ENCODE assay signal across 8 cellular contexts in the genomic region with DNA sequence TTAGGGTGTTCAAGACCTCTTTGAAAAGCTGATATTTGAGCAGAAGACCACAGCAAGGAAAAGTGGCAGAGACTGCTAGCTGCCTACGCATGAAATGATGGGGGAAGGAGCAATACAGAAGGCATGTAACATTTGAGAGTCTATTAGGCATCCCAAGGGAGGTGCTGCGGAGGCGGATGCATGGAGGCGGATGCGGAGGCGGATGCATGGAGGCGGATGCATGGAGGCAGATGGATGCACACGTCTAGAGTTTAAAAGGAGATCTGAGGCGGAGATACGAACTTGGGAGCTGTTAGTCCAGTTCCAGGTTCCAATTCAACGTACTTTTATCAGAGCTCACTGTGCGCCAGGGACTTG. TPM values are rescaled to one million over a fixed set of nuclear protein-coding genes. Genes with fewer than 3 reads are reported as not detected.
DNase-seq lines count a peak whose midpoint lies in the region; ATAC-seq, FAIRE-seq and TF ChIP-seq lines count a peak whose summit lies in the region.

No MANE protein-coding gene starts in this region.

- H2BK5ac ChIP-seq in H1 (ENCODE audit: low read depth, low read length), result peak overlapping the region; percentile 57

- peak overlapping the region; percentile 97; the same call in 1 of the 2 replicates for H3K18ac ChIP-seq in H1 (ENCODE audit: extremely low read depth, low read length)

- peak overlapping the region; percentile 86 for H3K4me3 ChIP-seq in CD8-positive, alpha-beta memory T cell (ENCODE audit: low read length)
- peak overlapping the region; percentile 95 for H3K4me3 ChIP-seq in Loucy (ENCODE audit: low read length, poor library complexity, severe bottlenecking)
- H3K4me3 ChIP-seq in H1 (ENCODE audit: extremely low read depth in 1 of 4, insufficient read depth in 2 of 4, low read depth in 3 of 4, low read length in 4 of 4), result peak overlapping the region; percentile 89 to 93 (median 91)
- H3K4me3 ChIP-seq in thoracic aorta, result peak overlapping the region; percentile 95

- H3K9me2 ChIP-seq in Loucy (replicated peaks; ENCODE audit: low read depth, low read length), result no peaks in the 10 kb centered on the region

- peaks cover 50% of the 10 kb centered on the region for H3K79me2 ChIP-seq in Loucy (ENCODE audit: insufficient read depth, low read length)
- peaks cover 3 to 29% of the 10 kb centered on the region in 2 experiments; a peak in 3 of 4 replicates for H3K79me2 ChIP-seq in H1 (ENCODE audit: control insufficient read depth in 1 of 2, insufficient read depth in 2 of 2, low read length in 2 of 2)

- H3K27me3 Mint-ChIP-seq in CD8-positive, alpha-beta memory T cell, result peaks cover 0 to 1% of the 10 kb centered on the region in 2 donors
- H3K27me3 Mint-ChIP-seq in T-helper 2 cell treated with Interferon-gamma antibody and Interleukin-4, amounts not matched to agents 5 μg/mL and 100 μg/mL, for 36 hours (ENCODE audit: low read depth), result no peaks in the 10 kb centered on the region

- H2AFZ ChIP-seq in Loucy (ENCODE audit: low read length) (peak overlapping the region; percentile 92), H1 (ENCODE audit: low read length) (peak overlapping the region; percentile 85)

- FAIRE-seq in H1 (lab: Jason Lieb, UNC), result no peak

- H3K4me2 ChIP-seq in Loucy (ENCODE audit: low read depth, low read length, poor library complexity, severe bottlenecking) (peak overlapping the region; percentile 74), H1 (ENCODE audit: insufficient read depth in 1 of 2, low read depth in 2 of 2, low read length in 2 of 2) (peak overlapping the region; percentile 91 to 92)

- peaks cover 6% of the 10 kb centered on the region for H3K36me3 ChIP-seq in CD8-positive, alpha-beta memory T cell (ENCODE audit: insufficient read depth, low read length)
- peaks cover under 1% of the 10 kb centered on the region; the same call in 1 of the 2 replicates for H3K36me3 ChIP-seq in Loucy (ENCODE audit: insufficient read depth, low read length)
- H3K36me3 ChIP-seq in H1 (ENCODE audit: control insufficient read depth in 2 of 4, insufficient read depth in 4 of 4, low read length in 3 of 4), result peaks cover 0 to 20% (median under 1%) of the 10 kb centered on the region in 4 experiments; a peak in 4 of 8 replicates
- no peaks in the 10 kb centered on the region for H3K36me3 ChIP-seq in thoracic aorta

- no peaks in the 10 kb centered on the region for H3K27me3 ChIP-seq in CD8-positive, alpha-beta memory T cell (ENCODE audit: insufficient read depth, low read length, poor library complexity, severe bottlenecking)
- H3K27me3 ChIP-seq in Loucy (ENCODE audit: insufficient read depth, low read length, poor library complexity, severe bottlenecking) (no peaks in the 10 kb centered on the region), H1 (replicated peaks in 1 of 4; ENCODE audit: control insufficient read depth in 3 of 4, extremely low read depth in 1 of 4, insufficient read depth in 3 of 4, low read length in 3 of 4) (no peaks in the 10 kb centered on the region), thoracic aorta (replicated peaks; ENCODE audit: insufficient read depth) (no peaks in the 10 kb centered on the region)

- peak overlapping the region; percentile 89 to 99 (median 95) for H3K4me3 Mint-ChIP-seq in CD8-positive, alpha-beta memory T cell
- peak overlapping the region; percentile 92 for H3K4me3 Mint-ChIP-seq in T-helper 2 cell treated with Interferon-gamma antibody and Interleukin-4, amounts not matched to agents 5 μg/mL and 100 μg/mL, for 36 hours

- H3K4me1 ChIP-seq in CD8-positive, alpha-beta memory T cell (ENCODE audit: insufficient read depth, low read length), result peaks cover 19% of the 10 kb centered on the region
- H3K4me1 ChIP-seq in Loucy (ENCODE audit: insufficient read depth, low read length, poor library complexity, severe bottlenecking), result peaks cover 33% of the 10 kb centered on the region
- H3K4me1 ChIP-seq in H1 (replicated peaks in 1 of 4; ENCODE audit: control insufficient read depth in 3 of 4, insufficient read depth in 4 of 4, low read length in 3 of 4), result peaks cover 0 to 3% (median 0%) of the 10 kb centered on the region in 4 experiments; a peak in 1 of 7 replicates
- H3K4me1 ChIP-seq in thoracic aorta (ENCODE audit: control insufficient read depth in 1 of 2, low read depth in 2 of 2), result peaks cover 8 to 25% of the 10 kb centered on the region in 2 donors

- ATAC-seq in GM19467 (IDR thresholded peaks at IDR 0.05; ENCODE audit: unreplicated experiment), result peak; percentile 3
- no peak for ATAC-seq in thoracic aorta (ENCODE audit: insufficient number of reproducible peaks, low FRiP score, low read depth)
- ATAC-seq in activated CD4-positive, CD25-positive, alpha-beta regulatory T cell treated with anti-CD3 and anti-CD28 coated beads, Interleukin-2, amount 50 U/mL, for 24 hours, result no peak

- DNase-seq in CD8-positive, alpha-beta memory T cell, result peak in 2 of 5 donors; percentile 23 to 60
- no peak for DNase-seq in T-helper 2 cell treated with Interferon-gamma antibody and Interleukin-4, amounts not matched to agents 5 μg/mL and 100 μg/mL, for 36 hours (ENCODE audit: low spot score)
- no peak for DNase-seq in H1 (ENCODE audit: low read depth in 1 of 2, low spot score in 2 of 2)
- DNase-seq in midbrain (lab: John Stamatoyannopoulos, UW), result peak; percentile 66
- DNase-seq in thoracic aorta (ENCODE audit: low spot score), result no peak

- H3K4me1 Mint-ChIP-seq in CD8-positive, alpha-beta memory T cell, result peaks cover 34 to 49% (median 38%) of the 10 kb centered on the region in 3 donors
- peaks cover 26% of the 10 kb centered on the region for H3K4me1 Mint-ChIP-seq in T-helper 2 cell treated with Interferon-gamma antibody and Interleukin-4, amounts not matched to agents 5 μg/mL and 100 μg/mL, for 36 hours (ENCODE audit: low read depth)

- no peak for TF ChIP-seq POLR2A in H1 (IDR thresholded peaks at IDR 0.05; ENCODE audit: control extremely low read depth in 1 of 2, low read depth in 2 of 2, low read length in 2 of 2)

- H4K8ac ChIP-seq in H1 (ENCODE audit: extremely low read depth, insufficient read depth, low read length), result no peak overlapping the region

- no peak for TF ChIP-seq CTCF in Loucy (conservative IDR thresholded peaks at IDR 0.05; ENCODE audit: low read length)
- TF ChIP-seq CTCF in H1 (IDR thresholded peaks at IDR 0.05; ENCODE audit: control extremely low read depth in 1 of 3, insufficient read depth in 1 of 3, low read depth in 1 of 3, low read length in 3 of 3), result no peak
- no peak for TF ChIP-seq CTCF in thoracic aorta (IDR thresholded peaks at IDR 0.05)

- H2BK12ac ChIP-seq in H1 (ENCODE audit: low read depth, low read length), result no peak overlapping the region

- no peaks in the 10 kb centered on the region for H3F3A ChIP-seq in Loucy (ENCODE audit: low read depth)

- H4K91ac ChIP-seq in H1 (replicated peaks; ENCODE audit: insufficient read length, low read length), result peak overlapping the region; percentile 98

- 1% methylated on average over 12 of the region's 12 CpGs; no CpG with 5 or more reads in 1 of the 2 experiments for WGBS in H1 (ENCODE audit: extremely low coverage in 1 of 2, insufficient coverage in 1 of 2, insufficient read length in 1 of 2, insufficient replicate concordance in 2 of 2, low coverage in 1 of 2, low lambda C conversion rate in 2 of 2, missing lambda C conversion rate in 1 of 2), 2 experiments

- H4K5ac ChIP-seq in H1 (ENCODE audit: insufficient read length, low read depth, low read length), result peak overlapping the region; percentile 97

- no peak for TF ChIP-seq RAD21 in H1 (IDR thresholded peaks at IDR 0.05 in 1 of 2, conservative IDR thresholded peaks at IDR 0.05 in 1 of 2; ENCODE audit: low read depth in 2 of 2, low read length in 2 of 2)

- no peak overlapping the region for H2BK20ac ChIP-seq in H1 (ENCODE audit: low read length)

- no peaks in the 10 kb centered on the region for H3K9me3 Mint-ChIP-seq in CD8-positive, alpha-beta memory T cell
- H3K9me3 Mint-ChIP-seq in T-helper 2 cell treated with Interferon-gamma antibody and Interleukin-4, amounts not matched to agents 5 μg/mL and 100 μg/mL, for 36 hours, result no peaks in the 10 kb centered on the region

- peak overlapping the region; percentile 19 for H3K23ac ChIP-seq in H1 (ENCODE audit: insufficient read length)

- POLR2A ChIA-PET in CD8-positive, alpha-beta memory T cell (lab: Charles Lee), result interaction anchor here (0.6 to 2.4 kb wide), 7 partner anchors 16 to 539 kb away, joined by 3 to 15 read pairs (median 3); a partner anchor contains a TSS
- POLR2A ChIA-PET in H1 (lab: Charles Lee; ENCODE audit: partially characterized antibody), result interaction anchor here (0.6 to 4.3 kb wide), 13 partner anchors 8 to 42 kb away, joined by 3 to 47 read pairs (median 4); a partner anchor contains a TSS

- H3K9ac ChIP-seq in Loucy (ENCODE audit: low read depth, low read length, poor library complexity, severe bottlenecking) (peak overlapping the region; percentile 97), H1 (replicated peaks in 1 of 4; ENCODE audit: extremely low read depth in 1 of 4, low read depth in 3 of 4, low read length in 3 of 4) (peak overlapping the region; percentile 72 to 97 (median 90))

- H2BK120ac ChIP-seq in H1 (replicated peaks; ENCODE audit: low read depth, low read length), result no peak overlapping the region

- H3K27ac Mint-ChIP-seq in CD8-positive, alpha-beta memory T cell, result peak overlapping the region; percentile 97 to 99 (median 98)
- H3K27ac Mint-ChIP-seq in T-helper 2 cell treated with Interferon-gamma antibody and Interleukin-4, amounts not matched to agents 5 μg/mL and 100 μg/mL, for 36 hours, result peak overlapping the region; percentile 99

- H3K27ac ChIP-seq in CD8-positive, alpha-beta memory T cell (ENCODE audit: low read depth, low read length), result peak overlapping the region; percentile 85
- H3K27ac ChIP-seq in H1 (ENCODE audit: low read depth, low read length) (peak overlapping the region; percentile 86), thoracic aorta (peak overlapping the region; percentile 92 to 93)

- no peak overlapping the region for H2BK15ac ChIP-seq in H1 (ENCODE audit: low read length)

- H3K4ac ChIP-seq in H1 (replicated peaks; ENCODE audit: insufficient read length, low read depth, low read length), result peak overlapping the region; percentile 97

- H4K20me1 ChIP-seq in Loucy (ENCODE audit: insufficient read depth, low read length, poor library complexity, severe bottlenecking) (peaks cover 25% of the 10 kb centered on the region), H1 (replicated peaks in 1 of 2; ENCODE audit: control insufficient read depth in 1 of 2, insufficient read depth in 2 of 2, low read length in 2 of 2) (no peaks in the 10 kb centered on the region)

- 0 out of 2 replicates have a peak, but pooled peaks cover 2% of the 10 kb centered on the region for H3K23me2 ChIP-seq in H1 (ENCODE audit: low read depth, low read length)

- H3K56ac ChIP-seq in H1 (replicated peaks; ENCODE audit: insufficient read length, low read depth, low read length), result peak overlapping the region; percentile 21

- H3K79me1 ChIP-seq in H1 (ENCODE audit: low read depth, low read length), result peaks cover 2% of the 10 kb centered on the region; the same call in 1 of the 2 replicates

- no peak overlapping the region for H3K14ac ChIP-seq in H1 (ENCODE audit: insufficient read length)

- H3K9me3 ChIP-seq in CD8-positive, alpha-beta memory T cell (ENCODE audit: low read length), result no peaks in the 10 kb centered on the region
- H3K9me3 ChIP-seq in Loucy (ENCODE audit: insufficient read depth, low read depth, low read length) (no peaks in the 10 kb centered on the region), H1 (ENCODE audit: insufficient read depth in 2 of 2, low read depth in 1 of 2, low read length in 1 of 2) (no peaks in the 10 kb centered on the region), thoracic aorta (no peaks in the 10 kb centered on the region)

- H2AK5ac ChIP-seq in H1 (ENCODE audit: low read depth, low read length), result 0 out of 2 replicates have a peak overlapping the region, but pooled peaks have one; percentile 19

- peaks cover 0 to 32% (median 4%) of the 10 kb centered on the region in 3 donors for H3K36me3 Mint-ChIP-seq in CD8-positive, alpha-beta memory T cell
- peaks cover 12% of the 10 kb centered on the region for H3K36me3 Mint-ChIP-seq in T-helper 2 cell treated with Interferon-gamma antibody and Interleukin-4, amounts not matched to agents 5 μg/mL and 100 μg/mL, for 36 hours (ENCODE audit: low read depth)

- TF ChIP-seq EP300 in H1 (IDR thresholded peaks at IDR 0.05; ENCODE audit: borderline replicate concordance in 1 of 2, low read depth in 2 of 2, low read length in 2 of 2), result no peak

- CTCF ChIA-PET in CD8-positive, alpha-beta memory T cell (lab: Charles Lee), result interaction anchor here (0.7 to 3.8 kb wide), 12 partner anchors 11 to 269 kb away, joined by 3 to 31 read pairs (median 4); a partner anchor contains a TSS
- CTCF ChIA-PET in H1 (lab: Charles Lee; ENCODE audit: partially characterized antibody), result interaction anchor here (0.6 to 40.4 kb wide), 10 partner anchors 8 to 273 kb away, joined by 3 to 1070 read pairs (median 3); a partner anchor contains a TSS

RNA-seq across cellular contexts. Expression of a gene that starts 0.8 kb away (rescaled TPM):
- total RNA-seq in CD8-positive, alpha-beta memory T cell, result 10 to 100 TPM; 21.8 to 22.7 TPM
- polyA plus RNA-seq in CD8-positive, alpha-beta memory T cell, result 9.8 TPM
- 24.7 and 25.4 TPM in 2 replicates for total RNA-seq in H1 (2021; fragmentation: NEBNext Ultra II Directional; extraction: Animal tissue kit (Norgen Biotek cat#: 25700))
- polyA plus RNA-seq in H1 (2011; rRNA removed), result 5.4 and 7.5 TPM in 2 replicates
- 9.9 TPM for polyA plus RNA-seq in H1 (2011; cell fraction: cytosol; rRNA removed)
- 5.2 TPM for polyA plus RNA-seq in H1 (2011; cell fraction: nucleus; rRNA removed)
- polyA plus RNA-seq in H1 (2012, experiment 1 of 2), result 11.0 to 15.2 TPM (median 12.3 TPM) in 4 replicates
- 2.0 TPM for polyA plus RNA-seq in H1 (2012, experiment 2 of 2)
- polyA plus RNA-seq in H1 (2013, experiment 1 of 2), result 14.9 TPM
- polyA plus RNA-seq in H1 (2013, experiment 2 of 2), result 14.6 TPM
- polyA minus RNA-seq in H1 (2011; rRNA and poly(A)+ RNA removed), result 12.3 and 17.1 TPM in 2 replicates
- 13.5 TPM for polyA minus RNA-seq in H1 (2011; cell fraction: cytosol; rRNA and poly(A)+ RNA removed)
- 16.8 TPM for polyA minus RNA-seq in H1 (2011; cell fraction: nucleus; rRNA and poly(A)+ RNA removed)
- total RNA-seq in thoracic aorta, result 10 to 100 TPM; 17.2 to 21.5 TPM

RNA-seq across cellular contexts. Expression of a gene that starts 15.7 kb away (rescaled TPM):
- 1 to 10 TPM; 1.8 to 3.8 TPM for total RNA-seq in CD8-positive, alpha-beta memory T cell
- polyA plus RNA-seq in CD8-positive, alpha-beta memory T cell, result not detected
- total RNA-seq in H1 (2021; fragmentation: NEBNext Ultra II Directional; extraction: Animal tissue kit (Norgen Biotek cat#: 25700)), result 10.9 and 11.5 TPM in 2 replicates
- polyA plus RNA-seq in H1 (2011; rRNA removed), result 4.2 and 5.7 TPM in 2 replicates
- polyA plus RNA-seq in H1 (2011; cell fraction: cytosol; rRNA removed), result 5.8 TPM
- 7.1 TPM for polyA plus RNA-seq in H1 (2011; cell fraction: nucleus; rRNA removed)
- 9.7 to 13.7 TPM (median 10.9 TPM) in 4 replicates for polyA plus RNA-seq in H1 (2012, experiment 1 of 2)
- polyA plus RNA-seq in H1 (2012, experiment 2 of 2), result 6.0 TPM
- 2.7 TPM for polyA plus RNA-seq in H1 (2013, experiment 1 of 2)
- 2.4 TPM for polyA plus RNA-seq in H1 (2013, experiment 2 of 2)
- 9.7 and 10.6 TPM in 2 replicates for polyA minus RNA-seq in H1 (2011; rRNA and poly(A)+ RNA removed)
- 3.5 TPM for polyA minus RNA-seq in H1 (2011; cell fraction: cytosol; rRNA and poly(A)+ RNA removed)
- polyA minus RNA-seq in H1 (2011; cell fraction: nucleus; rRNA and poly(A)+ RNA removed), result 15.2 TPM
- total RNA-seq in thoracic aorta, result 1 to 10 TPM; 3.8 to 7.3 TPM
